In genomic region chr7:90756366-90756765, GRCh38 we compare ENCODE assay signal across 18 cellular contexts.
"Had no signal": no experiment of that assay in that cellular context is flagged by ENCODE, and none has a peak within 500 bp of the region (broad histone marks: within the 10 kb centered on the region; RNA-seq: fewer than 3 reads in every experiment).

No MANE protein-coding gene starts in this region.

- H3K4me1 Mint-ChIP-seq: stimulated activated naive CD8-positive, alpha-beta T cell treated with anti-CD3 and anti-CD28 coated beads, Interleukin-15, amount 100 ng/mL, for 72 hours had no signal

- DNase-seq: erythroblast; left colon; left ventricle myocardium superior; mucosa of descending colon; naive thymus-derived CD8-positive, alpha-beta T cell; spleen; stimulated activated CD4-positive, alpha-beta T cell treated with anti-CD3 and anti-CD28 coated beads, Interleukin-15, amount 100 ng/mL, for 24 hours; stimulated activated CD4-positive, alpha-beta T cell treated with anti-CD3 and anti-CD28 coated beads, Interleukin-1b, Interleukin-23, amount 100 ng/mL, for 48 hours; stimulated activated CD4-positive, alpha-beta T cell treated with anti-CD3 and anti-CD28 coated beads, Interleukin-4, amount 100 ng/mL, for 24 hours; stimulated activated naive B cell treated with anti-CD40 and anti-IgM and Interleukin-4, amounts not matched to agents 10 μg/mL and 1 μg/mL and 100 μg/mL, for 72 hours; stimulated activated naive CD8-positive, alpha-beta T cell treated with anti-CD3 and anti-CD28 coated beads, Interleukin-15, amount 100 ng/mL, for 72 hours; testis had no signal

- ATAC-seq: foreskin keratinocyte; left colon; left ventricle myocardium superior; mucosa of descending colon; naive thymus-derived CD8-positive, alpha-beta T cell; sciatic nerve; stimulated activated naive CD8-positive, alpha-beta T cell treated with anti-CD3 and anti-CD28 coated beads, Interleukin-15, amount 100 ng/mL, for 72 hours had no signal

- H3K36me3 ChIP-seq: neutrophil, spleen, tibial nerve had no signal

- H3K9me3 ChIP-seq: mucosa of descending colon, neutrophil, spleen, testis, tibial nerve had no signal

- H3K27me3 ChIP-seq: foreskin keratinocyte, neutrophil, spleen, testis, tibial nerve had no signal

- H3K36me3 Mint-ChIP-seq: naive thymus-derived CD8-positive, alpha-beta T cell had no signal

- H3K4me3 Mint-ChIP-seq: dendritic cell treated with granulocyte-macrophage colony-stimulating factor and Interleukin-4, amounts not matched to agents 40 ng/mL and 50 ng/mL, for 4 days; naive thymus-derived CD8-positive, alpha-beta T cell; stimulated activated naive B cell treated with anti-CD40 and anti-IgM and Interleukin-4, amounts not matched to agents 10 μg/mL and 1 μg/mL and 100 μg/mL, for 72 hours; stimulated activated naive CD8-positive, alpha-beta T cell treated with anti-CD3 and anti-CD28 coated beads, Interleukin-15, amount 100 ng/mL, for 72 hours had no signal

- H3K4me1 ChIP-seq: foreskin keratinocyte, testis had no signal

- H3K27ac ChIP-seq: foreskin keratinocyte, neutrophil, spleen, testis, tibial nerve had no signal

- H3K27me3 Mint-ChIP-seq: dendritic cell treated with granulocyte-macrophage colony-stimulating factor and Interleukin-4, amounts not matched to agents 40 ng/mL and 50 ng/mL, for 4 days; naive thymus-derived CD8-positive, alpha-beta T cell; stimulated activated naive B cell treated with anti-CD40 and anti-IgM and Interleukin-4, amounts not matched to agents 10 μg/mL and 1 μg/mL and 100 μg/mL, for 72 hours had no signal

- H3K9me3 Mint-ChIP-seq: dendritic cell treated with granulocyte-macrophage colony-stimulating factor and Interleukin-4, amounts not matched to agents 40 ng/mL and 50 ng/mL, for 4 days had no signal

- H3K27ac Mint-ChIP-seq: dendritic cell treated with granulocyte-macrophage colony-stimulating factor and Interleukin-4, amounts not matched to agents 40 ng/mL and 50 ng/mL, for 4 days; stimulated activated naive CD8-positive, alpha-beta T cell treated with anti-CD3 and anti-CD28 coated beads, Interleukin-15, amount 100 ng/mL, for 72 hours had no signal

- H3K4me3 ChIP-seq: lung, mucosa of descending colon, spleen, testis, tibial nerve had no signal
